In the genomic region with DNA sequence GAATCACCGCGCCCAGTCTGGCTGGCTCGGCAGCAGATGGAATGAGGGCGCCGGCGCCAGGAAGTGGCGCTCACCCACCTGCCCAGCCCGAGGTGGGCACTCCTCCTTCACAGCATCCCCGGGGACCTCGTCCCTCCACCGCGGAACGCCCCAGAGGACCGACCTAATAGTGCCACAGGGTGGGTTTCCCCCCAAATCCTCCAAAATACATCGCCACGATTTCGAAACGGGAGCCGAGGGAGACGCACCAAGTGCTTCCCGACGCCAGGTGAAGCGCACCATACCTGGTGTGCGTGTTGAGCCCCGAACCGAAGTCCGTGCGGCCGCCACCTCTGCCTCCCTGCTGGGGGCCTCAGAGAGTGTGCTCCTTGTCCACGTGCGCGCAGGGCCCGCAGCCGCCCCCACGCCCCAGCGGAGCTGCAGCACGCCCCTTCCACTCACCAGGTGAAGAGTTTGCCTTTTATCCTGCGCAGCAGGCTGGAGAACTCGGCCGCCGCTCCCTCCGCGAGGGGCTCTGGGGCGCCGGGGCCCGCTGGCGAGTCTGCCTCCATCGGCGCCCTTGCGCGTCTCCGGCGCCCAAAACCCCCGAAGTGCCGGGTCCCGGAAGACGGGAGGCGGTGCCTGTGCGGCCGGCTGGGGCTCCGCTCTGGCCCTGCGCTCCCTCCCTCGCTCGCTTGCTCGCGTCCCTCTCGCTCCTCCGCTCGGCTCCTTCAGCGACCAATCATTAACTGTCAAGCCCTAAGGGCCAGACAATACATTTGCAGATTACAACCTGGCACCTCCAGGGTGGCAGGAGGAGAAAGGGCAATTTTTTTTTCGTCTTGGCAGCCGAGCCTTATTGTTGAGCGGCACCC, we compare ENCODE assay signal across 1 cellular context.
TF ChIP-seq lines count a peak whose summit lies in the region.

A gene with protein sequence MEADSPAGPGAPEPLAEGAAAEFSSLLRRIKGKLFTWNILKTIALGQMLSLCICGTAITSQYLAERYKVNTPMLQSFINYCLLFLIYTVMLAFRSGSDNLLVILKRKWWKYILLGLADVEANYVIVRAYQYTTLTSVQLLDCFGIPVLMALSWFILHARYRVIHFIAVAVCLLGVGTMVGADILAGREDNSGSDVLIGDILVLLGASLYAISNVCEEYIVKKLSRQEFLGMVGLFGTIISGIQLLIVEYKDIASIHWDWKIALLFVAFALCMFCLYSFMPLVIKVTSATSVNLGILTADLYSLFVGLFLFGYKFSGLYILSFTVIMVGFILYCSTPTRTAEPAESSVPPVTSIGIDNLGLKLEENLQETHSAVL (minus strand): TSS at position 571 of the 854 bp plus-strand sequence. CDS start 20 bp downstream, at position 551.

TF ChIP-seq in HepG2, 621 proteins besides CTCF, POLR2A, EP300 and RAD21 (continued from another document and continues in another):
- TF ChIP-seq, protein P1, sequence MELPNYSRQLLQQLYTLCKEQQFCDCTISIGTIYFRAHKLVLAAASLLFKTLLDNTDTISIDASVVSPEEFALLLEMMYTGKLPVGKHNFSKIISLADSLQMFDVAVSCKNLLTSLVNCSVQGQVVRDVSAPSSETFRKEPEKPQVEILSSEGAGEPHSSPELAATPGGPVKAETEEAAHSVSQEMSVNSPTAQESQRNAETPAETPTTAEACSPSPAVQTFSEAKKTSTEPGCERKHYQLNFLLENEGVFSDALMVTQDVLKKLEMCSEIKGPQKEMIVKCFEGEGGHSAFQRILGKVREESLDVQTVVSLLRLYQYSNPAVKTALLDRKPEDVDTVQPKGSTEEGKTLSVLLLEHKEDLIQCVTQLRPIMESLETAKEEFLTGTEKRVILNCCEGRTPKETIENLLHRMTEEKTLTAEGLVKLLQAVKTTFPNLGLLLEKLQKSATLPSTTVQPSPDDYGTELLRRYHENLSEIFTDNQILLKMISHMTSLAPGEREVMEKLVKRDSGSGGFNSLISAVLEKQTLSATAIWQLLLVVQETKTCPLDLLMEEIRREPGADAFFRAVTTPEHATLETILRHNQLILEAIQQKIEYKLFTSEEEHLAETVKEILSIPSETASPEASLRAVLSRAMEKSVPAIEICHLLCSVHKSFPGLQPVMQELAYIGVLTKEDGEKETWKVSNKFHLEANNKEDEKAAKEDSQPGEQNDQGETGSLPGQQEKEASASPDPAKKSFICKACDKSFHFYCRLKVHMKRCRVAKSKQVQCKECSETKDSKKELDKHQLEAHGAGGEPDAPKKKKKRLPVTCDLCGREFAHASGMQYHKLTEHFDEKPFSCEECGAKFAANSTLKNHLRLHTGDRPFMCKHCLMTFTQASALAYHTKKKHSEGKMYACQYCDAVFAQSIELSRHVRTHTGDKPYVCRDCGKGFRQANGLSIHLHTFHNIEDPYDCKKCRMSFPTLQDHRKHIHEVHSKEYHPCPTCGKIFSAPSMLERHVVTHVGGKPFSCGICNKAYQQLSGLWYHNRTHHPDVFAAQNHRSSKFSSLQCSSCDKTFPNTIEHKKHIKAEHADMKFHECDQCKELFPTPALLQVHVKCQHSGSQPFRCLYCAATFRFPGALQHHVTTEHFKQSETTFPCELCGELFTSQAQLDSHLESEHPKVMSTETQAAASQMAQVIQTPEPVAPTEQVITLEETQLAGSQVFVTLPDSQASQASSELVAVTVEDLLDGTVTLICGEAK (IDR thresholded peaks at IDR 0.05): no peak
- TF ChIP-seq, protein P1 (CRISPR knock-in tag; IDR thresholded peaks at IDR 0.05): peak; percentile 72
- TF ChIP-seq, protein P2, sequence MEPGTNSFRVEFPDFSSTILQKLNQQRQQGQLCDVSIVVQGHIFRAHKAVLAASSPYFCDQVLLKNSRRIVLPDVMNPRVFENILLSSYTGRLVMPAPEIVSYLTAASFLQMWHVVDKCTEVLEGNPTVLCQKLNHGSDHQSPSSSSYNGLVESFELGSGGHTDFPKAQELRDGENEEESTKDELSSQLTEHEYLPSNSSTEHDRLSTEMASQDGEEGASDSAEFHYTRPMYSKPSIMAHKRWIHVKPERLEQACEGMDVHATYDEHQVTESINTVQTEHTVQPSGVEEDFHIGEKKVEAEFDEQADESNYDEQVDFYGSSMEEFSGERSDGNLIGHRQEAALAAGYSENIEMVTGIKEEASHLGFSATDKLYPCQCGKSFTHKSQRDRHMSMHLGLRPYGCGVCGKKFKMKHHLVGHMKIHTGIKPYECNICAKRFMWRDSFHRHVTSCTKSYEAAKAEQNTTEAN (CRISPR knock-in tag; conservative IDR thresholded peaks at IDR 0.05): no peak; the same call in none of the 2 replicates
- TF ChIP-seq CHD2 (IDR thresholded peaks at IDR 0.05; ENCODE audit: low read depth, low read length): no peak
- TF ChIP-seq KDM3A (CRISPR knock-in tag; IDR thresholded peaks at IDR 0.05; ENCODE audit: low read depth): peak; percentile 64
- TF ChIP-seq, protein P3, sequence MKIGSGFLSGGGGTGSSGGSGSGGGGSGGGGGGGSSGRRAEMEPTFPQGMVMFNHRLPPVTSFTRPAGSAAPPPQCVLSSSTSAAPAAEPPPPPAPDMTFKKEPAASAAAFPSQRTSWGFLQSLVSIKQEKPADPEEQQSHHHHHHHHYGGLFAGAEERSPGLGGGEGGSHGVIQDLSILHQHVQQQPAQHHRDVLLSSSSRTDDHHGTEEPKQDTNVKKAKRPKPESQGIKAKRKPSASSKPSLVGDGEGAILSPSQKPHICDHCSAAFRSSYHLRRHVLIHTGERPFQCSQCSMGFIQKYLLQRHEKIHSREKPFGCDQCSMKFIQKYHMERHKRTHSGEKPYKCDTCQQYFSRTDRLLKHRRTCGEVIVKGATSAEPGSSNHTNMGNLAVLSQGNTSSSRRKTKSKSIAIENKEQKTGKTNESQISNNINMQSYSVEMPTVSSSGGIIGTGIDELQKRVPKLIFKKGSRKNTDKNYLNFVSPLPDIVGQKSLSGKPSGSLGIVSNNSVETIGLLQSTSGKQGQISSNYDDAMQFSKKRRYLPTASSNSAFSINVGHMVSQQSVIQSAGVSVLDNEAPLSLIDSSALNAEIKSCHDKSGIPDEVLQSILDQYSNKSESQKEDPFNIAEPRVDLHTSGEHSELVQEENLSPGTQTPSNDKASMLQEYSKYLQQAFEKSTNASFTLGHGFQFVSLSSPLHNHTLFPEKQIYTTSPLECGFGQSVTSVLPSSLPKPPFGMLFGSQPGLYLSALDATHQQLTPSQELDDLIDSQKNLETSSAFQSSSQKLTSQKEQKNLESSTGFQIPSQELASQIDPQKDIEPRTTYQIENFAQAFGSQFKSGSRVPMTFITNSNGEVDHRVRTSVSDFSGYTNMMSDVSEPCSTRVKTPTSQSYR (CRISPR knock-in tag; IDR thresholded peaks at IDR 0.05; ENCODE audit: borderline replicate concordance): peak; percentile 37; the same call in 1 of the 2 replicates
- TF ChIP-seq KMT2B (CRISPR knock-in tag; IDR thresholded peaks at IDR 0.05): peak; percentile 78
- TF ChIP-seq ATRX (CRISPR knock-in tag; IDR thresholded peaks at IDR 0.05; ENCODE audit: borderline replicate concordance): no peak
- no peak for TF ChIP-seq ZFP62 (CRISPR knock-in tag; IDR thresholded peaks at IDR 0.05)
- TF ChIP-seq PAX8 (CRISPR knock-in tag; IDR thresholded peaks at IDR 0.05; ENCODE audit: borderline replicate concordance): no peak
- TF ChIP-seq, protein P4, sequence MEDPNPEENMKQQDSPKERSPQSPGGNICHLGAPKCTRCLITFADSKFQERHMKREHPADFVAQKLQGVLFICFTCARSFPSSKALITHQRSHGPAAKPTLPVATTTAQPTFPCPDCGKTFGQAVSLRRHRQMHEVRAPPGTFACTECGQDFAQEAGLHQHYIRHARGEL (CRISPR knock-in tag; IDR thresholded peaks at IDR 0.05): no peak
- no peak for TF ChIP-seq FOSL2 (CRISPR knock-in tag; IDR thresholded peaks at IDR 0.05)
- no peak for TF ChIP-seq TEAD2 (CRISPR knock-in tag; IDR thresholded peaks at IDR 0.05)
- TF ChIP-seq, protein P5, sequence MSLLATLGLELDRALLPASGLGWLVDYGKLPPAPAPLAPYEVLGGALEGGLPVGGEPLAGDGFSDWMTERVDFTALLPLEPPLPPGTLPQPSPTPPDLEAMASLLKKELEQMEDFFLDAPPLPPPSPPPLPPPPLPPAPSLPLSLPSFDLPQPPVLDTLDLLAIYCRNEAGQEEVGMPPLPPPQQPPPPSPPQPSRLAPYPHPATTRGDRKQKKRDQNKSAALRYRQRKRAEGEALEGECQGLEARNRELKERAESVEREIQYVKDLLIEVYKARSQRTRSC (CRISPR knock-in tag; IDR thresholded peaks at IDR 0.05; ENCODE audit: low read depth): no peak
- no peak; the same call in 1 of the 2 replicates for TF ChIP-seq ZNF430 (CRISPR knock-in tag; IDR thresholded peaks at IDR 0.05)
- TF ChIP-seq, protein P6, sequence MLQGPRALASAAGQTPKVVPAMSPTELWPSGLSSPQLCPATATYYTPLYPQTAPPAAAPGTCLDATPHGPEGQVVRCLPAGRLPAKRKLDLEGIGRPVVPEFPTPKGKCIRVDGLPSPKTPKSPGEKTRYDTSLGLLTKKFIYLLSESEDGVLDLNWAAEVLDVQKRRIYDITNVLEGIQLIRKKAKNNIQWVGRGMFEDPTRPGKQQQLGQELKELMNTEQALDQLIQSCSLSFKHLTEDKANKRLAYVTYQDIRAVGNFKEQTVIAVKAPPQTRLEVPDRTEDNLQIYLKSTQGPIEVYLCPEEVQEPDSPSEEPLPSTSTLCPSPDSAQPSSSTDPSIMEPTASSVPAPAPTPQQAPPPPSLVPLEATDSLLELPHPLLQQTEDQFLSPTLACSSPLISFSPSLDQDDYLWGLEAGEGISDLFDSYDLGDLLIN (CRISPR knock-in tag; IDR thresholded peaks at IDR 0.05; ENCODE audit: borderline replicate concordance): no peak
- peak; percentile 69; the same call in 1 of the 2 replicates for TF ChIP-seq ARID2 (CRISPR knock-in tag; IDR thresholded peaks at IDR 0.05; ENCODE audit: borderline replicate concordance)
- no peak for TF ChIP-seq FOXP1 (IDR thresholded peaks at IDR 0.05)
- TF ChIP-seq FOXP1 (CRISPR knock-in tag; IDR thresholded peaks at IDR 0.05): no peak
- TF ChIP-seq, protein P7, sequence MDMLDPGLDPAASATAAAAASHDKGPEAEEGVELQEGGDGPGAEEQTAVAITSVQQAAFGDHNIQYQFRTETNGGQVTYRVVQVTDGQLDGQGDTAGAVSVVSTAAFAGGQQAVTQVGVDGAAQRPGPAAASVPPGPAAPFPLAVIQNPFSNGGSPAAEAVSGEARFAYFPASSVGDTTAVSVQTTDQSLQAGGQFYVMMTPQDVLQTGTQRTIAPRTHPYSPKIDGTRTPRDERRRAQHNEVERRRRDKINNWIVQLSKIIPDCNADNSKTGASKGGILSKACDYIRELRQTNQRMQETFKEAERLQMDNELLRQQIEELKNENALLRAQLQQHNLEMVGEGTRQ (IDR thresholded peaks at IDR 0.05; ENCODE audit: low read depth, low read length): no peak
- TF ChIP-seq, protein P7 (CRISPR knock-in tag; IDR thresholded peaks at IDR 0.05; ENCODE audit: borderline replicate concordance): peak; percentile 39; the same call in 1 of the 2 replicates
- TF ChIP-seq, protein P8, sequence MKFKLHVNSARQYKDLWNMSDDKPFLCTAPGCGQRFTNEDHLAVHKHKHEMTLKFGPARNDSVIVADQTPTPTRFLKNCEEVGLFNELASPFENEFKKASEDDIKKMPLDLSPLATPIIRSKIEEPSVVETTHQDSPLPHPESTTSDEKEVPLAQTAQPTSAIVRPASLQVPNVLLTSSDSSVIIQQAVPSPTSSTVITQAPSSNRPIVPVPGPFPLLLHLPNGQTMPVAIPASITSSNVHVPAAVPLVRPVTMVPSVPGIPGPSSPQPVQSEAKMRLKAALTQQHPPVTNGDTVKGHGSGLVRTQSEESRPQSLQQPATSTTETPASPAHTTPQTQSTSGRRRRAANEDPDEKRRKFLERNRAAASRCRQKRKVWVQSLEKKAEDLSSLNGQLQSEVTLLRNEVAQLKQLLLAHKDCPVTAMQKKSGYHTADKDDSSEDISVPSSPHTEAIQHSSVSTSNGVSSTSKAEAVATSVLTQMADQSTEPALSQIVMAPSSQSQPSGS (CRISPR knock-in tag; IDR thresholded peaks at IDR 0.05): no peak
- TF ChIP-seq ZNF329 (CRISPR knock-in tag; IDR thresholded peaks at IDR 0.05; ENCODE audit: low read depth): peak; percentile 62; the same call in 1 of the 2 replicates
- no peak for TF ChIP-seq ZNF383 (CRISPR knock-in tag; IDR thresholded peaks at IDR 0.05; ENCODE audit: borderline replicate concordance)
